12 cellular contexts compared by ENCODE assay signal in the genomic region with DNA sequence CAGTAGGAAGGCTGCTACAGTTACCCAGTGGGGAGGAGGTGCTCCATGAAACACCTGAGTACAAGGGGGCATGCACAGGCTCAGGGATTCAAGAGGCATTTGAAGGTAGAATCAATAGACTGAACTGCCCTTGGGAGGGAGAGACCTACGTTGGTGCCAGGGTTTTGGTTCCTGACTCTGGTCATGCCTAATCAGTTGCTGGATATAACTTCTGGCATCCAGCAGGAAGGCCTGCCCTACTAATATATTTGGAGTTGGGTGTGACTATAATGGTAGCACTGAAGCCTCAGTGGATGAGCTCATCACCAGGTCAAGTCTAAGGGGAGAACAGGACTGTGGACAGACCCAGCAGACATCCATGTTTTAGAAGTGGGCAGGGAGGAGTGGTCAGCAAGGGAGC. TPM values are rescaled to one million over a fixed set of nuclear protein-coding genes. Genes with fewer than 3 reads are reported as not detected.
A peak's percentile ranks its signal among the peaks of the same experiment; 100 is the strongest.
DNase-seq lines count a peak whose midpoint lies in the region; ATAC-seq, FAIRE-seq and TF ChIP-seq lines count a peak whose summit lies in the region.
"Not testable (repeated sequence)": the region's sequence is repeated elsewhere in the genome, so short reads cannot be mapped to it uniquely, and the experiment has no call there.
"Had no signal": no experiment of that assay in that cellular context is flagged by ENCODE, and none has a peak within 500 bp of the region (broad histone marks: within the 10 kb centered on the region; RNA-seq: fewer than 3 reads in every experiment).

No MANE protein-coding gene starts in this region.

- H2AFZ ChIP-seq in K562 (ENCODE audit: low read depth, low read length), result not testable (repeated sequence)

- H3K9me3 Mint-ChIP-seq in Caco-2 (ENCODE audit: unreplicated experiment); HFFc6; activated CD4-positive, alpha-beta memory T cell treated with anti-CD3 and anti-CD28 coated beads for 36 hours: not testable (repeated sequence)

- not testable (repeated sequence) for H3K4me2 ChIP-seq in K562 (ENCODE audit: insufficient read depth, low read length)

- H3K9me1 ChIP-seq in K562 (ENCODE audit: control insufficient read depth, insufficient read depth, low read length), result not testable (repeated sequence)

- not testable (repeated sequence) for H3K4me1 ChIP-seq in Caco-2; K562 (replicated peaks in 1 of 2; ENCODE audit: control insufficient read depth in 2 of 2, insufficient read depth in 2 of 2, low read length in 2 of 2); upper lobe of right lung

- POLR2A ChIA-PET in Caco-2 (lab: Charles Lee), result not testable (repeated sequence)
- POLR2A ChIA-PET in activated CD4-positive, alpha-beta memory T cell treated with anti-CD3 and anti-CD28 coated beads for 36 hours (lab: Charles Lee), result interaction anchor here (0.9 kb wide), 1 partner anchor 163 kb away, joined by 3 read pairs; no protein-coding TSS in a partner anchor
- POLR2A ChIA-PET in K562 (lab: Yijun Ruan, JAX), result interaction anchor here (0.6 to 1.2 kb wide), 3 partner anchors 14 to 316 kb away, joined by 3 to 4 read pairs (median 3); no protein-coding TSS in a partner anchor

- not testable (repeated sequence) for H3K27ac ChIP-seq in K562 (ENCODE audit: extremely low read depth, low read depth, low read length); upper lobe of right lung

- not testable (repeated sequence) for H3K4me1 Mint-ChIP-seq in Caco-2 (ENCODE audit: low read depth, unreplicated experiment); activated CD4-positive, alpha-beta memory T cell treated with anti-CD3 and anti-CD28 coated beads for 36 hours (ENCODE audit: low read depth)
- peaks cover 20% of the 10 kb centered on the region; the same call in 1 of the 2 replicates for H3K4me1 Mint-ChIP-seq in HFFc6 (ENCODE audit: low read depth)

- 82% methylated on average over 1 of the region's 1 CpG for WGBS in K562 (ENCODE audit: insufficient coverage, low coverage, missing lambda C conversion rate)

- not testable (repeated sequence) for H3K79me2 ChIP-seq in K562 (ENCODE audit: control insufficient read depth, insufficient read depth, low read length)

- H3K4me3 Mint-ChIP-seq in Caco-2 (ENCODE audit: unreplicated experiment), result peak overlapping the region; percentile 14
- H3K4me3 Mint-ChIP-seq in HFFc6; activated CD4-positive, alpha-beta memory T cell treated with anti-CD3 and anti-CD28 coated beads for 36 hours: not testable (repeated sequence)

- H3K9ac ChIP-seq in K562 (ENCODE audit: insufficient read depth in 1 of 2, low read depth in 2 of 2, low read length in 2 of 2), result not testable (repeated sequence)

- not testable (repeated sequence) for DNase-seq in Caco-2; HFFc6; activated CD4-positive, alpha-beta memory T cell treated with anti-CD3 and anti-CD28 coated beads for 36 hours; K562 (ENCODE audit: extremely low read depth in 1 of 4, low spot score in 3 of 4); Right ventricle myocardium inferior (ENCODE audit: missing footprints); left ventricle myocardium superior; upper lobe of right lung
- peak; percentile 46 for DNase-seq in myocyte (ENCODE audit: low read depth)

- FAIRE-seq in K562 (lab: Jason Lieb, UNC), result peak; percentile 6

- TF ChIP-seq CTCF in Caco-2 (IDR thresholded peaks at IDR 0.05; ENCODE audit: insufficient read depth in 1 of 2, low read depth in 1 of 2, low read length in 1 of 2, severe bottlenecking in 1 of 2, unreplicated experiment in 1 of 2); HFFc6 (IDR thresholded peaks at IDR 0.05); K562 (IDR thresholded peaks at IDR 0.05 in 2 of 3, conservative IDR thresholded peaks at IDR 0.05 in 1 of 3; ENCODE audit: insufficient read depth in 2 of 3, low read depth in 1 of 3, low read length in 3 of 3); upper lobe of right lung (IDR thresholded peaks at IDR 0.05): not testable (repeated sequence)

- H3K36me3 ChIP-seq in Caco-2 (ENCODE audit: control insufficient read depth, insufficient read depth, low read length), result not testable (repeated sequence)
- peaks cover 56% of the 10 kb centered on the region for H3K36me3 ChIP-seq in K562 (ENCODE audit: control insufficient read depth, insufficient read depth, low read length)
- H3K36me3 ChIP-seq in upper lobe of right lung, result peaks cover 89% of the 10 kb centered on the region

- TF ChIP-seq POLR2A in K562 (conservative IDR thresholded peaks at IDR 0.05), result not testable (repeated sequence)

- ATAC-seq in K562, result not testable (repeated sequence)
- ATAC-seq in Right ventricle myocardium inferior (peak; percentile 82), left ventricle myocardium superior (peak; percentile 90), upper lobe of right lung (peak; percentile 10)

- H4K20me1 ChIP-seq in K562 (replicated peaks; ENCODE audit: control insufficient read depth, insufficient read depth, low read length), result not testable (repeated sequence)

- intact Hi-C loops in Caco-2 (cut with micrococcal nuclease; ENCODE audit: unreplicated experiment); activated CD4-positive, alpha-beta memory T cell treated with anti-CD3 and anti-CD28 coated beads for 36 hours (cut with micrococcal nuclease); K562 (cut with micrococcal nuclease); left ventricle myocardium superior (cut with micrococcal nuclease); upper lobe of right lung (cut with DNase I): not testable (repeated sequence)
- intact Hi-C loops in Right ventricle myocardium inferior (cut with DNase I), result loop anchor here (1.0 kb wide), 1 partner anchor 24 kb away; no protein-coding TSS in a partner anchor

- not testable (repeated sequence) for H3K27me3 Mint-ChIP-seq in Caco-2 (ENCODE audit: insufficient read depth, unreplicated experiment); activated CD4-positive, alpha-beta memory T cell treated with anti-CD3 and anti-CD28 coated beads for 36 hours
- peaks cover 17% of the 10 kb centered on the region for H3K27me3 Mint-ChIP-seq in HFFc6 (ENCODE audit: insufficient read depth)

- H3K36me3 Mint-ChIP-seq in Caco-2 (ENCODE audit: insufficient read depth, unreplicated experiment), result peaks cover 33% of the 10 kb centered on the region
- peaks cover 35% of the 10 kb centered on the region for H3K36me3 Mint-ChIP-seq in HFFc6 (ENCODE audit: low read depth)
- peaks cover 32% of the 10 kb centered on the region for H3K36me3 Mint-ChIP-seq in activated CD4-positive, alpha-beta memory T cell treated with anti-CD3 and anti-CD28 coated beads for 36 hours

- not testable (repeated sequence) for H3K4me3 ChIP-seq in Caco-2 (ENCODE audit: low read depth, low read length); K562; upper lobe of right lung

- not testable (repeated sequence) for H3K27me3 ChIP-seq in Caco-2 (replicated peaks; ENCODE audit: control insufficient read depth, insufficient read depth, low read length); K562 (ENCODE audit: control insufficient read depth in 2 of 2, insufficient read depth in 2 of 2, low read length in 2 of 2); upper lobe of right lung

- not testable (repeated sequence) for TF ChIP-seq RAD21 in K562 (CRISPR knock-in tag; conservative IDR thresholded peaks at IDR 0.05 in 1 of 2, IDR thresholded peaks at IDR 0.05 in 1 of 2)

- not testable (repeated sequence) for H3K27ac Mint-ChIP-seq in Caco-2 (ENCODE audit: unreplicated experiment)
- H3K27ac Mint-ChIP-seq in HFFc6, result peak overlapping the region; percentile 19; the same call in 1 of the 2 replicates
- peak overlapping the region; percentile 40 for H3K27ac Mint-ChIP-seq in activated CD4-positive, alpha-beta memory T cell treated with anti-CD3 and anti-CD28 coated beads for 36 hours

- BruUV-seq in Caco-2 (replicated peaks; lab: Mats Ljungman, UMichigan); K562 (replicated peaks; lab: Mats Ljungman, UMichigan): not testable (repeated sequence)

- not testable (repeated sequence) for H3K9me3 ChIP-seq in Caco-2; K562 (replicated peaks; ENCODE audit: control insufficient read depth, insufficient read depth, low read depth, low read length); upper lobe of right lung

- CTCF ChIA-PET in Caco-2 (lab: Charles Lee); activated CD4-positive, alpha-beta memory T cell treated with anti-CD3 and anti-CD28 coated beads for 36 hours (lab: Charles Lee); K562 (lab: Yijun Ruan, JAX; ENCODE audit: low intra/inter-chr PET ratio): not testable (repeated sequence)

- not testable (repeated sequence) for TF ChIP-seq EP300 in K562 (IDR thresholded peaks at IDR 0.05; ENCODE audit: low read length)

- in situ Hi-C loops in K562 (cut with MboI), result not testable (repeated sequence)

RNA-seq across cellular contexts. Expression of a gene that starts 15.9 kb away (rescaled TPM):
- total RNA-seq in Caco-2 (2022) (3.2 and 3.6 TPM in 2 replicates), K562 (2014; rRNA removed) (not detected in 2 replicates), K562 (2014; rRNA removed; fragmentation: Illumina TruSeq; extraction: Trizol) (not detected in 2 replicates), K562 (2015; rRNA removed; fragmentation: Illumina TruSeq; extraction: Trizol) (not detected in 2 replicates), K562 (2021) (0.16 and 0.31 TPM in 2 replicates), Right ventricle myocardium inferior (0.22 TPM), left ventricle myocardium superior (not detected), myocyte (0.51 and 1.7 TPM in 2 replicates), upper lobe of right lung (0.29 TPM)
- total RNA-seq in HFFc6 (2021; fragmentation: NEBNext Ultra II Directional; extraction: Animal tissue kit (Norgen Biotek cat#: 25700)), result not detected
- not detected for total RNA-seq in activated CD4-positive, alpha-beta memory T cell treated with anti-CD3 and anti-CD28 coated beads for 36 hours
- not detected in 2 replicates for total RNA-seq in K562 (2011; cell fraction: chromatin; rRNA removed; ENCODE audit: low replicate concordance)
- total RNA-seq in K562 (2011; cell fraction: nucleolus; rRNA removed), result not detected in 2 replicates
- total RNA-seq in K562 (2011; cell fraction: nucleoplasm; rRNA removed), result not detected in 2 replicates
- polyA plus RNA-seq in K562 (2011; rRNA removed) (0.04 TPM in 1 of 2 replicates, not detected in the other), K562 (2014; fragmentation: Illumina TruSeq; extraction: Trizol) (not detected in 2 replicates), K562 (2014; fragmentation: Nextera tagmentation; extraction: Ambion mirVana) (not detected), K562 (2014; rRNA removed) (0.05 and 0.11 TPM in 2 replicates)
- polyA plus RNA-seq in K562 (2011; cell fraction: cytosol; rRNA removed), result 0.07 TPM in 1 of 2 replicates, not detected in the other
- 0.11 TPM in 1 of 2 replicates, not detected in the other for polyA plus RNA-seq in K562 (2011; cell fraction: nucleus; rRNA removed)
- 0.25 TPM in 1 of 2 replicates, not detected in the other for polyA plus RNA-seq in K562 (2012)
- polyA minus RNA-seq in K562 (2011; rRNA and poly(A)+ RNA removed), result not detected in 2 replicates
- polyA minus RNA-seq in K562 (2011; cell fraction: cytosol; rRNA and poly(A)+ RNA removed), result not detected in 2 replicates
- polyA minus RNA-seq in K562 (2011; cell fraction: nucleus; rRNA and poly(A)+ RNA removed), result 0.27 TPM in 1 of 2 replicates, not detected in the other
- 0.26 TPM for polyA plus RNA-seq in myocyte (2012)
- total RNA-seq: HT1080, LHCN-M2, MCF 10A had no signal
- polyA plus RNA-seq: CD14-positive monocyte had no signal
